ENCODE assay signal across 8 cellular contexts in the genomic region with DNA sequence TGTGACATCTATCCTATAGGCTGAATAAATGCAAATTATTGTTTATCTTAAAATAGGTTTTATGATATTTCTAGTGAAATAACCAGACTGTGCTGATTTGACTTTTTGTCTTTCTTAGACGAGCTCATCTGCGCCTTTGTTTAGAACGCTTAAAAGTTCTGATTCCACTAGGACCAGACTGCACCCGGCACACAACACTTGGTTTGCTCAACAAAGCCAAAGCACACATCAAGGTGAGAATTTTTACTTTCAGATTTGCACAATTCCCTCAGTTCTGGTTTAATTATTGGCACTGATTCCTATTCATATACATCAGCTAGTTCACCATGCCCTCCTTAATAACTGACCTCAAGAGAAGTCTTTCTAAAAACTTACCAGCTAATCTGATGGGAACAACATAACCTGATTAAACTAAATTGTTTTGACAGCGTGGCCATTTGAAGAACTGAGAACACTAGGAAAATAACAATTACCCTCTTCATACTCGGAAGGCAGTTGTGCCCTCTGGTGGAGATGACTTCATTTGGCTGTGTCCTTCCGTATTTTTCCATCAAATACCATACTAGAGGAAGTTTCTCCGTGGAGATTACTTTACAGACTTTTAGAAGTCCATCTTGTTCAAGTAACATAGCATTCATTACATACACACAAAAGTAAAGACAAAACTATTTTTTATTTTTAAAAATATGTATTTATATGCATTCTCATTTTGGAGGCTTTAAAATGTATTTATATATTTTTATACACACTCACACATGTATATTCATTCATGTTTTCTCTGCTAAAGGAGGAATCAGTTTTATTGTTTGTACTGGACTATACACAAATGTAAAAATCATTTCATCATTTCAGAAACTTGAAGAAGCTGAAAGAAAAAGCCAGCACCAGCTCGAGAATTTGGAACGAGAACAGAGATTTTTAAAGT. TPM values are rescaled to one million over a fixed set of nuclear protein-coding genes. Genes with fewer than 3 reads are reported as not detected.
A peak's percentile ranks its signal among the peaks of the same experiment; 100 is the strongest.
DNase-seq lines count a peak whose midpoint lies in the region; ATAC-seq and TF ChIP-seq lines count a peak whose summit lies in the region.

No MANE protein-coding gene starts in this region.

- ATAC-seq in HG02938 (IDR thresholded peaks at IDR 0.05; ENCODE audit: unreplicated experiment), result no peak

- H3K4me3 ChIP-seq in H7 (ENCODE audit: insufficient read depth, low read depth, low read length), result no peak overlapping the region
- H3K4me3 ChIP-seq in esophagus muscularis mucosa, result peak overlapping the region in 2 of 4 donors; percentile 2 to 17
- H3K4me3 ChIP-seq in muscle layer of colon (ENCODE audit: low read depth in 1 of 2, low read length in 2 of 2), result no peak overlapping the region
- H3K4me3 ChIP-seq in uterus, result no peak overlapping the region

- H3K36me3 ChIP-seq in H7 (replicated peaks; ENCODE audit: control insufficient read depth, insufficient read depth, low read length) (peaks cover 1% of the 10 kb centered on the region; the same call in 1 of the 2 replicates), esophagus muscularis mucosa (peaks cover 0 to 24% (median 9%) of the 10 kb centered on the region in 4 donors), muscle layer of colon (ENCODE audit: insufficient read depth, low read length) (peaks cover 6% of the 10 kb centered on the region), uterus (no peaks in the 10 kb centered on the region)

- no peaks in the 10 kb centered on the region for H3K9me3 ChIP-seq in esophagus muscularis mucosa
- H3K9me3 ChIP-seq in muscle layer of colon (ENCODE audit: low read length), result no peaks in the 10 kb centered on the region
- no peaks in the 10 kb centered on the region for H3K9me3 ChIP-seq in uterus

- peaks cover 46 to 73% (median 64%) of the 10 kb centered on the region in 4 donors for H3K4me1 ChIP-seq in esophagus muscularis mucosa
- H3K4me1 ChIP-seq in muscle layer of colon (ENCODE audit: insufficient read depth, low read length), result peaks cover 15% of the 10 kb centered on the region
- H3K4me1 ChIP-seq in uterus, result no peaks in the 10 kb centered on the region

- TF ChIP-seq EP300 in esophagus muscularis mucosa (IDR thresholded peaks at IDR 0.05), result no peak

- H3K27me3 ChIP-seq in H7 (ENCODE audit: control insufficient read depth, insufficient read depth, low read length), result no peaks in the 10 kb centered on the region
- no peaks in the 10 kb centered on the region for H3K27me3 ChIP-seq in esophagus muscularis mucosa
- no peaks in the 10 kb centered on the region for H3K27me3 ChIP-seq in muscle layer of colon (ENCODE audit: control insufficient read depth in 1 of 2, insufficient read depth in 2 of 2, low read length in 2 of 2)
- H3K27me3 ChIP-seq in uterus, result no peaks in the 10 kb centered on the region

- 43% methylated on average over 10 of the region's 10 CpGs for WGBS in esophagus muscularis mucosa

- intact Hi-C loops in esophagus muscularis mucosa (cut with DNase I), result loop anchor here (2.0 kb wide), 3 partner anchors 53 to 143 kb away; no protein-coding TSS in a partner anchor
- intact Hi-C loops in uterus (cut with DNase I; ENCODE audit: low total_unique reads), result loop anchor here (10.0 kb wide), 1 partner anchor 135 kb away; no protein-coding TSS in a partner anchor

- H3K27ac ChIP-seq in esophagus muscularis mucosa (replicated peaks in 1 of 4) (peak overlapping the region; percentile 42 to 81 (median 63)), muscle layer of colon (ENCODE audit: low read depth, low read length) (peak overlapping the region; percentile 21), uterus (no peak overlapping the region)

- TF ChIP-seq CTCF in esophagus muscularis mucosa (IDR thresholded peaks at IDR 0.05), result peak; percentile 77 to 85 (median 80)
- TF ChIP-seq CTCF in uterus (IDR thresholded peaks at IDR 0.05), result peak; percentile 65 to 88 (median 76)

- H3K9ac ChIP-seq in muscle layer of colon (ENCODE audit: low read length), result no peak overlapping the region

- DNase-seq in COR-L47 (lab: John Stamatoyannopoulos, UW), result peak; percentile 30
- peak; percentile 37 for DNase-seq in H7
- peak; percentile 69 for DNase-seq in NCI-H460 (ENCODE audit: extremely low read depth, low read depth)
- DNase-seq in activated CD4-positive, alpha-beta T cell treated with anti-CD3 and anti-CD28 coated beads, Interleukin-2, amount 50 U/mL, for 4 hours, result peak; percentile 43 to 49
- DNase-seq in esophagus muscularis mucosa (ENCODE audit: extremely low spot score), result no peak
- peak; percentile 52 to 67 for DNase-seq in uterus

- TF ChIP-seq POLR2A in esophagus muscularis mucosa (IDR thresholded peaks at IDR 0.05; ENCODE audit: low read depth) (no peak), uterus (IDR thresholded peaks at IDR 0.05) (no peak)

RNA-seq across cellular contexts. Expression of a gene that starts 25.4 kb away (rescaled TPM):
- 9.1 and 9.6 TPM in 2 replicates for total RNA-seq in H7 (2014; rRNA removed; shearing (Covaris generic))
- 10.7 and 14.4 TPM in 2 replicates for total RNA-seq in NCI-H460 (2014; rRNA removed; shearing (Covaris generic))
- 11.2 and 15.2 TPM in 2 replicates for polyA plus RNA-seq in NCI-H460 (2014; cell fraction: nucleus; rRNA removed)
- 10 to 100 TPM in 2 of 4 donors, 1 to 10 TPM in 2; 9.7 to 17.0 (median 13.1) TPM for total RNA-seq in esophagus muscularis mucosa
- total RNA-seq in uterus, result 10 to 100 TPM; 14.6 to 41.2 (median 18.3) TPM

Comparison
In these comparisons a context has a peak if more than half of its experiments do, and no peak if none do; other contexts are left out.
1. H3K27ac ChIP-seq: peak in esophagus muscularis mucosa (4 of 4) and muscle layer of colon (single experiment); none in uterus (0 of 2).